ENCODE assay signal across 13 cellular contexts in the genomic region with DNA sequence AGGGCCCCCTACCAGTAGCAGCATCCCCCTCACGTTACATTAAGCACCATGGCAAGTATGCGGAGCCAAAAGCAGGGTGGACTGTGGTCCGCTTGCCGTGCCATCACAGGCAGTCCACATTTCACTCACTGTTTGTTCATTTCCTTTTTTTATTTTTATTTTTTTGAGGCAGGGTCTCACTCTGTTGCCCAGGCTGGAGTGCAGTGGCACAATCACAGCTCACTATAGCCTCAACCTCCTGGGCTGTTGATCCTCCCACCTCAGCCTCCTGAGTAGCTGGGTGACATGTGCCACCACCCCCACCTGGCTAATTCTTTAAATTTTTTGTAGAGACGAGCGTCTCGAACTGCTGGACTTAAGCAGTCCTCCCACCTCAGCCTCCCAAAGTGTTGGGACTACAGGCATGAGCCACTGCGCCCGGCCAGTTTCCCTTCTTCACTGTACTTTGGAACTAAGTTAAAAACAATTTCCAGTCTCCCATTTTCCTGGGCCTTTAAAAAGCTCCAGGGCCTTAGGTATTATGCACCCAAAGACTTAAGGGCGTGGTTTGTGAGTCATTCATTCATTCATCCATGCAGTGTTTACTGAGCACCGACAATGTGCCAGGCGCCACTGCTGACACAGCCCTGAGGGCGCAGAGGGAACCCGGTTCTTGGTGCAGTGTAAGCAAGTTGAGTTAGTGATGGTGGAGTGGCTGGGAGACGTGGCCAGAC. TPM values are rescaled to one million over a fixed set of nuclear protein-coding genes. Genes with fewer than 3 reads are reported as not detected.
DNase-seq lines count a peak whose midpoint lies in the region; ATAC-seq and TF ChIP-seq lines count a peak whose summit lies in the region.
"Had no signal": no experiment of that assay in that cellular context is flagged by ENCODE, and none has a peak within 500 bp of the region (broad histone marks: within the 10 kb centered on the region; RNA-seq: fewer than 3 reads in every experiment).

No MANE protein-coding gene starts in this region.

- in situ Hi-C loops in Panc1 (cut with HindIII; ENCODE audit: low pct_unique_long_range_greater_than_20kb, low sequenced_read_pairs), result no loop called here
- in situ Hi-C loops in G401 (cut with HindIII; ENCODE audit: low sequenced_read_pairs), result no loop called here

- CTCF ChIA-PET in Panc1 (lab: Charles Lee), result no interaction called here

- no peaks in the 10 kb centered on the region for H3K4me1 ChIP-seq in Panc1 (ENCODE audit: control insufficient read depth, insufficient read depth, low read length)

- POLR2A ChIA-PET in Panc1 (lab: Charles Lee), result interaction anchor here (0.6 kb wide), 1 partner anchor 39 kb away, joined by 10 read pairs; no protein-coding TSS in a partner anchor

- intact Hi-C loops in Panc1 (cut with micrococcal nuclease; ENCODE audit: unreplicated experiment), result no loop called here

- no peak overlapping the region for H3K27ac ChIP-seq in Panc1 (ENCODE audit: low read length)
- H3K27ac ChIP-seq: neutrophil had no signal

- H3K36me3 ChIP-seq in Panc1 (ENCODE audit: control insufficient read depth, insufficient read depth, low read length), result no peaks in the 10 kb centered on the region
- H3K36me3 ChIP-seq: neutrophil had no signal

- no peaks in the 10 kb centered on the region for H3K9me3 ChIP-seq in Panc1 (ENCODE audit: control insufficient read depth, insufficient read depth, low read depth, low read length)
- H3K9me3 ChIP-seq: neutrophil had no signal

- no TSS peak for BruUV-seq in Panc1 (replicated peaks; lab: Mats Ljungman, UMichigan)

- H3K27me3 ChIP-seq in Panc1 (ENCODE audit: control insufficient read depth, insufficient read depth, low read length), result no peaks in the 10 kb centered on the region

- H3K4me3 ChIP-seq in Panc1 (ENCODE audit: low read depth in 2 of 2, low read length in 2 of 2), result no peak overlapping the region
- no peak overlapping the region for H3K4me3 ChIP-seq in epithelial cell of proximal tubule (ENCODE audit: low read depth, low read length)
- no peak overlapping the region for H3K4me3 ChIP-seq in retinal pigment epithelial cell (ENCODE audit: low read length)
- H3K4me3 ChIP-seq: lung had no signal

- ATAC-seq in Panc1, result peak; percentile 83

- DNase-seq in HCEC 1CT (peak; percentile 50), Panc1 (ENCODE audit: low read depth, low spot score) (no peak), epithelial cell of proximal tubule (ENCODE audit: low read depth) (peak; percentile 44), retinal pigment epithelial cell (ENCODE audit: low read depth) (peak; percentile 15), hepatic stellate cell (ENCODE audit: low spot score) (no peak), G401 (ENCODE audit: low spot score) (no peak)
- no peak for DNase-seq in central memory CD4-positive, alpha-beta T cell
- DNase-seq: activated CD4-positive, CD25-positive, alpha-beta regulatory T cell; activated CD8-positive, alpha-beta memory T cell treated with anti-CD3 and anti-CD28 coated beads, Interleukin-2, amount 50 U/mL, for 4 hours; activated naive CD8-positive, alpha-beta T cell treated with anti-CD3 and anti-CD28 coated beads for 36 hours; stimulated activated naive CD4-positive, alpha-beta T cell had no signal

- no peak for TF ChIP-seq CTCF in Panc1 (IDR thresholded peaks at IDR 0.05)
- TF ChIP-seq CTCF in epithelial cell of proximal tubule (conservative IDR thresholded peaks at IDR 0.05; ENCODE audit: low read depth, low read length), result no peak
- TF ChIP-seq CTCF in retinal pigment epithelial cell (conservative IDR thresholded peaks at IDR 0.05; ENCODE audit: low read depth, low read length), result no peak

RNA-seq across cellular contexts. Expression of gene PRRX2, which starts 19.9 kb away (rescaled TPM):
- total RNA-seq in Panc1 (2021; ENCODE audit: unreplicated experiment), result 6.3 TPM
- 10.7 TPM for polyA plus RNA-seq in Panc1 (2012; ENCODE audit: insufficient read length)
- 0.17 and 1.7 TPM in 2 replicates for total RNA-seq in epithelial cell of proximal tubule
- not detected in 2 replicates for total RNA-seq in G401 (2014; rRNA removed; shearing (Covaris generic))

RNA-seq across cellular contexts. Expression of gene ASB6, which starts 43.4 kb away (rescaled TPM):
- total RNA-seq in Panc1 (2021; ENCODE audit: unreplicated experiment) (14.3 TPM), epithelial cell of proximal tubule (22.3 and 29.2 TPM in 2 replicates)
- polyA plus RNA-seq in Panc1 (2012; ENCODE audit: insufficient read length), result 14.2 TPM
- total RNA-seq in G401 (2014; rRNA removed; shearing (Covaris generic)), result 37.2 and 49.7 TPM in 2 replicates

RNA-seq across cellular contexts. Expression of gene NTMT1, which starts 59.4 kb away (rescaled TPM):
- total RNA-seq in Panc1 (2021; ENCODE audit: unreplicated experiment) (47.5 TPM), epithelial cell of proximal tubule (37.9 and 104 TPM in 2 replicates)
- 56.7 TPM for polyA plus RNA-seq in Panc1 (2012; ENCODE audit: insufficient read length)
- 107 and 123 TPM in 2 replicates for total RNA-seq in G401 (2014; rRNA removed; shearing (Covaris generic))

Comparison
In these comparisons a context has a peak if more than half of its experiments do, and no peak if none do; other contexts are left out.
1. DNase-seq: peak in HCEC 1CT (single experiment), epithelial cell of proximal tubule (single experiment) and retinal pigment epithelial cell (single experiment); none in Panc1 (single experiment), central memory CD4-positive, alpha-beta T cell (single experiment), hepatic stellate cell (single experiment) and G401 (single experiment).